1 cellular context compared by ENCODE assay signal in genomic region chr11:90135016-90135415, GRCh38.
TF ChIP-seq lines count a peak whose summit lies in the region.

No MANE protein-coding gene starts in this region.

TF ChIP-seq in GM23338, 12 proteins besides CTCF, POLR2A, EP300 and RAD21:
- TF ChIP-seq ZNF462 (CRISPR knock-in tag; IDR thresholded peaks at IDR 0.05) (no peak), ETS1 (IDR thresholded peaks at IDR 0.05) (no peak), NANOG (IDR thresholded peaks at IDR 0.05; ENCODE audit: borderline replicate concordance) (no peak), REST (IDR thresholded peaks at IDR 0.05; ENCODE audit: unreplicated experiment) (no peak), ZNF114 (CRISPR knock-in tag; IDR thresholded peaks at IDR 0.05) (no peak), EZH2phosphoT487 (IDR thresholded peaks at IDR 0.05; ENCODE audit: unreplicated experiment) (no peak)
TF ChIP-seq in GM23338: peak in this region for 0.
